17 cellular contexts compared by ENCODE assay signal in genomic region chr10:47143072-47143471, GRCh38.
DNase-seq lines count a peak whose midpoint lies in the region; ATAC-seq, FAIRE-seq and TF ChIP-seq lines count a peak whose summit lies in the region.
"Had no signal": no experiment of that assay in that cellular context is flagged by ENCODE, and none has a peak within 500 bp of the region (broad histone marks: within the 10 kb centered on the region; RNA-seq: fewer than 3 reads in every experiment).

No MANE protein-coding gene starts in this region.

- no peaks in the 10 kb centered on the region for H3K79me2 ChIP-seq in H1 (ENCODE audit: control insufficient read depth in 1 of 2, insufficient read depth in 2 of 2, low read length in 2 of 2)

- H3K27me3 ChIP-seq in H1 (replicated peaks in 1 of 4; ENCODE audit: control insufficient read depth in 3 of 4, extremely low read depth in 1 of 4, insufficient read depth in 3 of 4, low read length in 3 of 4) (no peaks in the 10 kb centered on the region), neuronal stem cell (ENCODE audit: control insufficient read depth in 3 of 3, insufficient read depth in 3 of 3, low read depth in 1 of 3, low read length in 3 of 3) (no peaks in the 10 kb centered on the region)
- H3K27me3 ChIP-seq: BLaER1 treated with 17β-estradiol and CSF1 and Interleukin-3, amounts not matched to agents 10 nM and 100 nM had no signal

- no peak for DNase-seq in activated naive CD8-positive, alpha-beta T cell treated with anti-CD3 and anti-CD28 coated beads, Interleukin-2, amount 10 ng/mL, durations not matched to agents 7 days and 5 days
- no peak for DNase-seq in activated naive CD8-positive, alpha-beta T cell treated with anti-CD3 and anti-CD28 coated beads for 36 hours
- DNase-seq in H1 (ENCODE audit: low read depth in 1 of 2, low spot score in 2 of 2): no peak
- DNase-seq in neuronal stem cell (ENCODE audit: low spot score): no peak
- DNase-seq in omental fat pad (ENCODE audit: low spot score): no peak
- DNase-seq in HUDEP-2 (lab: John Stamatoyannopoulos, UW; ENCODE audit: unreplicated experiment in 76 of 76): no peak
- DNase-seq in HPDE6-E6E7 (ENCODE audit: extremely low spot score): no peak
- DNase-seq: 8988T; Calu3; CD4-positive, CD25-positive, alpha-beta regulatory T cell; DMS79 treated with DMSO at 0.1 percent for 48 hours; KG1 had no signal

- no peak overlapping the region for H3K4me2 ChIP-seq in H1 (ENCODE audit: insufficient read depth in 1 of 2, low read depth in 2 of 2, low read length in 2 of 2)
- H3K4me2 ChIP-seq in neuronal stem cell (ENCODE audit: insufficient read depth, low read length, poor library complexity, severe bottlenecking): no peak overlapping the region
- H3K4me2 ChIP-seq: BLaER1 treated with 17β-estradiol and CSF1 and Interleukin-3, amounts not matched to agents 10 nM and 100 nM had no signal

- no peak for TF ChIP-seq CTCF in H1 (IDR thresholded peaks at IDR 0.05; ENCODE audit: control extremely low read depth in 1 of 3, insufficient read depth in 1 of 3, low read depth in 1 of 3, low read length in 3 of 3)
- no peak for TF ChIP-seq CTCF in omental fat pad (IDR thresholded peaks at IDR 0.05)

- H3K27ac ChIP-seq in H1 (ENCODE audit: low read depth, low read length) (no peak overlapping the region), neuronal stem cell (replicated peaks; ENCODE audit: low read length) (no peak overlapping the region)
- H3K27ac ChIP-seq: BLaER1 treated with 17β-estradiol and CSF1 and Interleukin-3, amounts not matched to agents 10 nM and 100 nM; HL-60 had no signal

- H2BK120ac ChIP-seq in H1 (replicated peaks; ENCODE audit: low read depth, low read length) (no peak overlapping the region), neuronal stem cell (ENCODE audit: low read depth, low read length) (no peak overlapping the region)

- H3K9ac ChIP-seq in H1 (replicated peaks in 1 of 4; ENCODE audit: extremely low read depth in 1 of 4, low read depth in 3 of 4, low read length in 3 of 4): no peak overlapping the region
- H3K9ac ChIP-seq in neuronal stem cell (ENCODE audit: low read depth, low read length, poor library complexity): no peak overlapping the region
- H3K9ac ChIP-seq: BLaER1 treated with 17β-estradiol and CSF1 and Interleukin-3, amounts not matched to agents 10 nM and 100 nM had no signal

- H3K4me3 ChIP-seq in H1 (ENCODE audit: extremely low read depth in 1 of 4, insufficient read depth in 2 of 4, low read depth in 3 of 4, low read length in 4 of 4): no peak overlapping the region
- H3K4me3 ChIP-seq in neuronal stem cell (ENCODE audit: low read length in 2 of 2): no peak overlapping the region
- H3K4me3 ChIP-seq: BLaER1 treated with 17β-estradiol and CSF1 and Interleukin-3, amounts not matched to agents 10 nM and 100 nM had no signal

- no peak overlapping the region for H4K91ac ChIP-seq in H1 (replicated peaks; ENCODE audit: insufficient read length, low read length)
- H4K91ac ChIP-seq in neuronal stem cell (ENCODE audit: low read depth, low read length, poor library complexity): no peak overlapping the region

- H3K27me3 Mint-ChIP-seq in activated naive CD8-positive, alpha-beta T cell treated with anti-CD3 and anti-CD28 coated beads, Interleukin-2, amount 10 ng/mL, durations not matched to agents 7 days and 5 days: peaks cover 2% of the 10 kb centered on the region
- H3K27me3 Mint-ChIP-seq in activated naive CD8-positive, alpha-beta T cell treated with anti-CD3 and anti-CD28 coated beads for 36 hours: no peaks in the 10 kb centered on the region
- H3K27me3 Mint-ChIP-seq: CD4-positive, CD25-positive, alpha-beta regulatory T cell had no signal

- H3K56ac ChIP-seq in H1 (replicated peaks; ENCODE audit: insufficient read length, low read depth, low read length): no peak overlapping the region

- no peak for ATAC-seq in activated naive CD8-positive, alpha-beta T cell treated with anti-CD3 and anti-CD28 coated beads, Interleukin-2, amount 10 ng/mL, durations not matched to agents 7 days and 5 days (ENCODE audit: low read depth)
- ATAC-seq in omental fat pad (ENCODE audit: low FRiP score): no peak
- ATAC-seq: HCT116 had no signal

- 90% methylated on average over 9 of the region's 9 CpGs; no CpG with 5 or more reads in 1 of the 2 experiments for WGBS in H1 (ENCODE audit: extremely low coverage in 1 of 2, insufficient coverage in 1 of 2, insufficient read length in 1 of 2, insufficient replicate concordance in 2 of 2, low coverage in 1 of 2, low lambda C conversion rate in 2 of 2, missing lambda C conversion rate in 1 of 2), 2 experiments
- no CpG with 5 or more reads among the region's 9 CpGs for WGBS in neuronal stem cell (ENCODE audit: extremely low coverage in 2 of 2, insufficient read length in 2 of 2, insufficient replicate concordance in 1 of 2), 2 donors

- H2BK12ac ChIP-seq in H1 (ENCODE audit: low read depth, low read length) (no peak overlapping the region), neuronal stem cell (ENCODE audit: low read length) (no peak overlapping the region)

- no peaks in the 10 kb centered on the region for H4K20me1 ChIP-seq in H1 (replicated peaks in 1 of 2; ENCODE audit: control insufficient read depth in 1 of 2, insufficient read depth in 2 of 2, low read length in 2 of 2)
- H4K20me1 ChIP-seq: BLaER1 treated with 17β-estradiol and CSF1 and Interleukin-3, amounts not matched to agents 10 nM and 100 nM had no signal

- H4K5ac ChIP-seq in H1 (ENCODE audit: insufficient read length, low read depth, low read length): no peak overlapping the region

- H3K4me1 Mint-ChIP-seq in activated naive CD8-positive, alpha-beta T cell treated with anti-CD3 and anti-CD28 coated beads, Interleukin-2, amount 10 ng/mL, durations not matched to agents 7 days and 5 days: peaks cover 2% of the 10 kb centered on the region
- H3K4me1 Mint-ChIP-seq in activated naive CD8-positive, alpha-beta T cell treated with anti-CD3 and anti-CD28 coated beads for 36 hours: peaks cover 15% of the 10 kb centered on the region
- H3K4me1 Mint-ChIP-seq: CD4-positive, CD25-positive, alpha-beta regulatory T cell; IgD-negative memory B cell had no signal

- no peaks in the 10 kb centered on the region for H3K9me3 ChIP-seq in H1 (ENCODE audit: insufficient read depth in 2 of 2, low read depth in 1 of 2, low read length in 1 of 2)
- no peaks in the 10 kb centered on the region for H3K9me3 ChIP-seq in neuronal stem cell (replicated peaks in 1 of 2; ENCODE audit: control insufficient read depth in 2 of 2, insufficient read depth in 1 of 2, low read depth in 1 of 2, low read length in 2 of 2)

- peak overlapping the region; percentile 54 for H3K27ac Mint-ChIP-seq in activated naive CD8-positive, alpha-beta T cell treated with anti-CD3 and anti-CD28 coated beads, Interleukin-2, amount 10 ng/mL, durations not matched to agents 7 days and 5 days
- H3K27ac Mint-ChIP-seq in activated naive CD8-positive, alpha-beta T cell treated with anti-CD3 and anti-CD28 coated beads for 36 hours: no peak overlapping the region
- H3K27ac Mint-ChIP-seq: IgD-negative memory B cell had no signal

- H2BK15ac ChIP-seq in H1 (ENCODE audit: low read length) (no peak overlapping the region), neuronal stem cell (ENCODE audit: low read length) (no peak overlapping the region)

- FAIRE-seq in H1 (lab: Jason Lieb, UNC): no peak
- FAIRE-seq: H54 had no signal

- TF ChIP-seq RAD21 in H1 (IDR thresholded peaks at IDR 0.05 in 1 of 2, conservative IDR thresholded peaks at IDR 0.05 in 1 of 2; ENCODE audit: low read depth in 2 of 2, low read length in 2 of 2): no peak

- no peak overlapping the region for H2BK20ac ChIP-seq in H1 (ENCODE audit: low read length)

- H3K14ac ChIP-seq in H1 (ENCODE audit: insufficient read length) (no peak overlapping the region), neuronal stem cell (ENCODE audit: low read length) (no peak overlapping the region)

- H3K18ac ChIP-seq in H1 (ENCODE audit: extremely low read depth, low read length) (no peak overlapping the region), neuronal stem cell (ENCODE audit: low read length) (peak overlapping the region; percentile 32)

- H2BK5ac ChIP-seq in H1 (ENCODE audit: low read depth, low read length): no peak overlapping the region
- H2BK5ac ChIP-seq in neuronal stem cell (ENCODE audit: low read length): no peak overlapping the region

- H2AK5ac ChIP-seq in H1 (ENCODE audit: low read depth, low read length) (no peak overlapping the region), neuronal stem cell (ENCODE audit: low read depth, low read length) (no peak overlapping the region)

- H3K36me3 Mint-ChIP-seq in activated naive CD8-positive, alpha-beta T cell treated with anti-CD3 and anti-CD28 coated beads, Interleukin-2, amount 10 ng/mL, durations not matched to agents 7 days and 5 days: peaks cover 2% of the 10 kb centered on the region
- H3K36me3 Mint-ChIP-seq in activated naive CD8-positive, alpha-beta T cell treated with anti-CD3 and anti-CD28 coated beads for 36 hours: peaks cover 2% of the 10 kb centered on the region
- H3K36me3 Mint-ChIP-seq: CD4-positive, CD25-positive, alpha-beta regulatory T cell had no signal

- CTCF ChIA-PET in H1 (lab: Charles Lee; ENCODE audit: partially characterized antibody): interaction anchor here (1.4 to 2.3 kb wide), 2 partner anchors 9 to 32 kb away, joined by 5 to 9 read pairs; no protein-coding TSS in a partner anchor

- H3K23me2 ChIP-seq in H1 (ENCODE audit: low read depth, low read length): no peaks in the 10 kb centered on the region

- peaks cover 2% of the 10 kb centered on the region for H3K9me3 Mint-ChIP-seq in activated naive CD8-positive, alpha-beta T cell treated with anti-CD3 and anti-CD28 coated beads, Interleukin-2, amount 10 ng/mL, durations not matched to agents 7 days and 5 days
- H3K9me3 Mint-ChIP-seq in activated naive CD8-positive, alpha-beta T cell treated with anti-CD3 and anti-CD28 coated beads for 36 hours: no peaks in the 10 kb centered on the region
- H3K9me3 Mint-ChIP-seq: CD4-positive, CD25-positive, alpha-beta regulatory T cell; IgD-negative memory B cell had no signal

- H2AFZ ChIP-seq in H1 (ENCODE audit: low read length): no peak overlapping the region
- no peak overlapping the region for H2AFZ ChIP-seq in neuronal stem cell (ENCODE audit: low read length)

- POLR2A ChIA-PET in activated naive CD8-positive, alpha-beta T cell treated with anti-CD3 and anti-CD28 coated beads, Interleukin-2, amount 10 ng/mL, durations not matched to agents 7 days and 5 days (lab: Charles Lee): no interaction called here
- POLR2A ChIA-PET in H1 (lab: Charles Lee; ENCODE audit: partially characterized antibody): no interaction called here

- H3K79me1 ChIP-seq in H1 (ENCODE audit: low read depth, low read length) (no peaks in the 10 kb centered on the region), neuronal stem cell (ENCODE audit: low read depth, low read length) (no peaks in the 10 kb centered on the region)

- no peak overlapping the region for H3K4me3 Mint-ChIP-seq in activated naive CD8-positive, alpha-beta T cell treated with anti-CD3 and anti-CD28 coated beads, Interleukin-2, amount 10 ng/mL, durations not matched to agents 7 days and 5 days
- no peak overlapping the region for H3K4me3 Mint-ChIP-seq in activated naive CD8-positive, alpha-beta T cell treated with anti-CD3 and anti-CD28 coated beads for 36 hours
- H3K4me3 Mint-ChIP-seq: IgD-negative memory B cell had no signal

- TF ChIP-seq POLR2A in H1 (IDR thresholded peaks at IDR 0.05; ENCODE audit: control extremely low read depth in 1 of 2, low read depth in 2 of 2, low read length in 2 of 2): no peak

- 0 out of 2 replicates have a peak overlapping the region, but pooled peaks have one; percentile 45 for H4K8ac ChIP-seq in H1 (ENCODE audit: extremely low read depth, insufficient read depth, low read length)
- H4K8ac ChIP-seq in neuronal stem cell (ENCODE audit: low read depth, low read length): no peak overlapping the region

- H3K36me3 ChIP-seq in H1 (ENCODE audit: control insufficient read depth in 2 of 4, insufficient read depth in 4 of 4, low read length in 3 of 4): no peaks in the 10 kb centered on the region
- H3K36me3 ChIP-seq in neuronal stem cell (replicated peaks in 1 of 2; ENCODE audit: control insufficient read depth in 2 of 2, insufficient read depth in 2 of 2, low read length in 2 of 2): no peaks in the 10 kb centered on the region
- H3K36me3 ChIP-seq: BLaER1 treated with 17β-estradiol and CSF1 and Interleukin-3, amounts not matched to agents 10 nM and 100 nM had no signal

- H3K4me1 ChIP-seq in H1 (replicated peaks in 1 of 4; ENCODE audit: control insufficient read depth in 3 of 4, insufficient read depth in 4 of 4, low read length in 3 of 4): no peaks in the 10 kb centered on the region
- H3K4me1 ChIP-seq in neuronal stem cell (ENCODE audit: control insufficient read depth in 2 of 2, insufficient read depth in 1 of 2, low read depth in 1 of 2, low read length in 2 of 2): peaks cover 0 to 3% of the 10 kb centered on the region in 2 donors

- no peak for TF ChIP-seq EP300 in H1 (IDR thresholded peaks at IDR 0.05; ENCODE audit: borderline replicate concordance in 1 of 2, low read depth in 2 of 2, low read length in 2 of 2)

- H3K23ac ChIP-seq in H1 (ENCODE audit: insufficient read length): no peak overlapping the region
- H3K23ac ChIP-seq in neuronal stem cell (ENCODE audit: low read depth, low read length, poor library complexity): no peak overlapping the region

- H3K4ac ChIP-seq in H1 (replicated peaks; ENCODE audit: insufficient read length, low read depth, low read length): no peak overlapping the region
- H3K4ac ChIP-seq in neuronal stem cell (ENCODE audit: low read length): no peak overlapping the region
